23 cellular contexts compared by ENCODE assay signal in the genomic region with DNA sequence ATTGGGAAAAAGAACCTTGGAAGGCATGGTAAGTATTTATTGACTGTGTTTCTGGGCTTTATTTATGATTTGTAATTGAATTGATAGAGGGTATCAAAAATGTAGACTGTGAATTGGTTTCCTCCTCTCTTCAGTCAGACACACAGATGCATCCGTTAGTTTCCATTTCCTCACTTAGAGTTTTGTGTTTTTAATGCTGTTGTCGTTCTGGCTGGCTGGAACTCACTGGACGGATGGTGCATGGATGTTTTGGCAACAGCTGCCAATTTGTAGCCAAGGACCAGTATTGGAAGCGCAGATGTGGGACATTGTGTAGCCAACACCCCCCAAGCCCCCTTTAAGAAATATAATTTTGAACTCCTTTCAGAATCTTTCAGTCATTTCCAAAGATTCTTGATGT.
"Had no signal": no experiment of that assay in that cellular context is flagged by ENCODE, and none has a peak within 500 bp of the region (broad histone marks: within the 10 kb centered on the region; RNA-seq: fewer than 3 reads in every experiment).

No MANE protein-coding gene starts in this region.

- DNase-seq: activated CD4-positive, alpha-beta T cell treated with anti-CD3 and anti-CD28 coated beads for 4 hours; activated CD4-positive, CD25-positive, alpha-beta regulatory T cell; activated CD8-positive, alpha-beta memory T cell treated with anti-CD3 and anti-CD28 coated beads for 24 hours; activated CD8-positive, alpha-beta memory T cell treated with anti-CD3 and anti-CD28 coated beads, Interleukin-2, amount 50 U/mL, for 4 hours; activated naive CD4-positive, alpha-beta T cell treated with Interleukin-2 at 50 U/mL for 16 hours; activated T-cell treated with anti-CD3 and anti-CD28 coated beads, Interleukin-2, amount 50 U/mL, for 4 hours; cortex of kidney; effector CD8-positive, alpha-beta T cell; foreskin melanocyte; hippocampal formation; kidney glomerular epithelial cell; left lung; midbrain; nucleus accumbens; right cardiac atrium; stimulated activated CD4-positive, alpha-beta T cell treated with anti-CD3 and anti-CD28 coated beads, Interleukin-4, amount 100 ng/mL, for 4 hours; stimulated activated naive CD8-positive, alpha-beta T cell treated with anti-CD3 and anti-CD28 coated beads, Interleukin-15, Interleukin-2, amounts not matched to agents 100 U/mL and 50 U/mL, for 24 hours; T-helper 1 cell had no signal

- H3K27me3 ChIP-seq: cardiac muscle cell, left lung had no signal

- H3K36me3 ChIP-seq: cardiac muscle cell, left lung had no signal

- H3K4me3 Mint-ChIP-seq: activated T-cell treated with anti-CD3 and anti-CD28 coated beads, Interleukin-2, amount 50 U/mL, for 4 hours; nephron had no signal

- H3K9me3 Mint-ChIP-seq: activated T-cell treated with anti-CD3 and anti-CD28 coated beads, Interleukin-2, amount 50 U/mL, for 4 hours; nephron had no signal

- H3K9me3 ChIP-seq: left lung had no signal

- H3K4me3 ChIP-seq: cardiac muscle cell, left lung, lung had no signal

- H2AFZ ChIP-seq: parathyroid adenoma had no signal

- H3K9ac ChIP-seq: parathyroid adenoma had no signal

- H3K27ac ChIP-seq: cardiac muscle cell, left lung, parathyroid adenoma had no signal

- ATAC-seq: activated T-cell treated with anti-CD3 and anti-CD28 coated beads, Interleukin-2, amount 50 U/mL, for 4 hours; esophagus mucosa; left lung; right cardiac atrium; stimulated activated naive CD8-positive, alpha-beta T cell treated with anti-CD3 and anti-CD28 coated beads, Interleukin-15, Interleukin-2, amounts not matched to agents 100 U/mL and 50 U/mL, for 24 hours had no signal
